Comparison of ENCODE assay signal across 12 cellular contexts in the genomic region with DNA sequence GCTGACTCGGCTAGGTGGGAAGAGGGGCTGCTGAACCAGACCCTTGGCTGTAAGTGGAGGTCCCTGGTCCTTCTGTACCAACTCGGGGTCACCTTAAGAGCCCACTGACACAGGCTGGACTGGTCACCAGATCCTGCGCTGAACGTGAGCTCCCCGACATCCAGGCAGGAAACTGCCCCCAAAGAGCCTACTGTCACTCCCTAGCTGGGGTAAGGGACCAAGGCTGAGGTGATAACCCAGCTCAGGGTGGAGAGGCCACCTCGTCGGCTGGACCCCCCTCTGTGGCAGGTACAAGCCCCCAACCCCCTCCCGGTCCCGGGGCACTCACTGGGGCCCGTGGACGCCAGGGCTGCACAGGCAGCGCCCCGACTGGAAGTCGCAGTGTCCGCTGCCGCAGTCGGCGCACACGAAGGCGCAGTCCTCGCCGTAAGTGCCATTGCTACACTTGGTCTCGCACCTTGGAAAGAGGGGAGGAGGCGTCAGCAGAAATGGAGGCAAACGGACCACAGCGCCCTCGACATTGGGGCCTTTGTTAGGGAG. TPM values are rescaled to one million over a fixed set of nuclear protein-coding genes. Genes with fewer than 3 reads are reported as not detected.
DNase-seq lines count a peak whose midpoint lies in the region; ATAC-seq, FAIRE-seq and TF ChIP-seq lines count a peak whose summit lies in the region.
"Had no signal": no experiment of that assay in that cellular context is flagged by ENCODE, and none has a peak within 500 bp of the region (broad histone marks: within the 10 kb centered on the region; RNA-seq: fewer than 3 reads in every experiment).

No MANE protein-coding gene starts in this region.

- H3K9ac ChIP-seq in mammary epithelial cell (ENCODE audit: insufficient read depth, low read length): no peak overlapping the region

- WGBS in mammary epithelial cell (ENCODE audit: low coverage, missing lambda C conversion rate): over 99% methylated on average over 14 of the region's 27 CpGs
- 67 to 69% methylated on average over 27 of the region's 27 CpGs for WGBS in heart right ventricle, 2 donors

- peak; percentile 40 for FAIRE-seq in urothelium cell line (lab: Jason Lieb, UNC)
- FAIRE-seq: colon had no signal

- H3K27ac ChIP-seq in breast epithelium (no peak overlapping the region), mammary epithelial cell (ENCODE audit: insufficient read depth, low read depth, low read length) (no peak overlapping the region), heart right ventricle (no peak overlapping the region)
- H3K27ac ChIP-seq: right atrium auricular region had no signal

- no peaks in the 10 kb centered on the region for H3K9me3 ChIP-seq in breast epithelium
- H3K9me3 ChIP-seq in mammary epithelial cell (replicated peaks; ENCODE audit: insufficient read depth, low read length): no peaks in the 10 kb centered on the region
- H3K9me3 ChIP-seq in heart right ventricle: no peaks in the 10 kb centered on the region
- H3K9me3 ChIP-seq: right atrium auricular region had no signal

- no TSS peak for BruUV-seq in mammary epithelial cell (replicated peaks; lab: Mats Ljungman, UMichigan)

- H4K20me1 ChIP-seq in mammary epithelial cell (ENCODE audit: insufficient read depth, low read length): peaks cover 4% of the 10 kb centered on the region

- H3K4me1 ChIP-seq in breast epithelium (peaks cover 8 to 9% of the 10 kb centered on the region in 2 donors), mammary epithelial cell (ENCODE audit: insufficient read depth, low read length) (peaks cover 14% of the 10 kb centered on the region), heart right ventricle (peaks cover 0 to 39% (median 20%) of the 10 kb centered on the region in 9 donors)

- no peak for TF ChIP-seq CTCF in breast epithelium (IDR thresholded peaks at IDR 0.05)
- TF ChIP-seq CTCF in mammary epithelial cell (conservative IDR thresholded peaks at IDR 0.05 in 1 of 2, IDR thresholded peaks at IDR 0.05 in 1 of 2; ENCODE audit: extremely low read depth in 1 of 2, insufficient read depth in 1 of 2, low read depth in 1 of 2, low read length in 2 of 2): no peak
- TF ChIP-seq CTCF in heart right ventricle (IDR thresholded peaks at IDR 0.05): no peak

- peak; percentile 9 for ATAC-seq in left colon
- no peak for ATAC-seq in heart right ventricle
- ATAC-seq in HG03439 (IDR thresholded peaks at IDR 0.05; ENCODE audit: unreplicated experiment): no peak

- intact Hi-C loops in breast epithelium (cut with DNase I; ENCODE audit: low total_unique reads): no loop called here
- intact Hi-C loops in mammary epithelial cell (cut with micrococcal nuclease): no loop called here
- intact Hi-C loops in left colon (cut with DNase I, micrococcal nuclease): no loop called here
- intact Hi-C loops in heart right ventricle (cut with DNase I): loop anchor here in 1 of 10 donors (10.0 kb wide), 1 partner anchor 65 kb away; the partner anchor contains the start of gene KLHL22

- no peak for TF ChIP-seq POLR2A in breast epithelium (IDR thresholded peaks at IDR 0.05)

- H2AFZ ChIP-seq in mammary epithelial cell (ENCODE audit: low read depth, low read length): no peak overlapping the region

- H3K4me3 ChIP-seq in breast epithelium: peak overlapping the region in 2 of 3 donors; percentile 40 to 59
- H3K4me3 ChIP-seq in mammary epithelial cell (replicated peaks in 1 of 3; ENCODE audit: insufficient read depth in 1 of 3, low read depth in 2 of 3, low read length in 3 of 3): no peak overlapping the region
- H3K4me3 ChIP-seq in heart right ventricle: peak overlapping the region in 2 of 10 donors; percentile 24 to 61

- CTCF ChIA-PET in mammary epithelial cell (lab: Charles Lee; ENCODE audit: low non-redundant PET): no interaction called here

- no peak overlapping the region for H3K4me2 ChIP-seq in mammary epithelial cell (ENCODE audit: insufficient read depth, low read depth, low read length)

- H3K36me3 ChIP-seq in breast epithelium (no peaks in the 10 kb centered on the region), mammary epithelial cell (ENCODE audit: insufficient read depth, low read length) (no peaks in the 10 kb centered on the region), heart right ventricle (peaks cover 0 to 54% (median 3%) of the 10 kb centered on the region in 9 donors)

- H3K79me2 ChIP-seq in mammary epithelial cell (ENCODE audit: insufficient read depth, low read length): no peaks in the 10 kb centered on the region

- in situ Hi-C loops in mammary epithelial cell (cut with MboI; ENCODE audit: low sequenced_read_pairs in 2 of 2): no loop called here

- H3K27me3 ChIP-seq in breast epithelium (peaks cover 0 to 12% of the 10 kb centered on the region in 2 donors), mammary epithelial cell (ENCODE audit: insufficient read depth, low read length) (peaks cover under 1% of the 10 kb centered on the region), heart right ventricle (peaks cover 0 to 93% (median 15%) of the 10 kb centered on the region in 7 donors)

- dilution Hi-C loops in mammary epithelial cell (cut with HindIII; ENCODE audit: low sequenced_read_pairs): loop anchor here (5.0 kb wide), 1 partner anchor 37 kb away; no protein-coding TSS in a partner anchor

- DNase-seq in breast epithelium (ENCODE audit: low spot score in 2 of 2) (no peak), mammary epithelial cell (no peak), left colon (no peak), urothelium cell line (ENCODE audit: low spot score) (no peak), heart right ventricle (no peak)
- DNase-seq in activated CD8-positive, alpha-beta memory T cell treated with anti-CD3 and anti-CD28 coated beads, Interleukin-2, amount 50 U/mL, for 48 hours: peak; percentile 59
- no peak for DNase-seq in stimulated activated CD4-positive, alpha-beta T cell treated with anti-CD3 and anti-CD28 coated beads, Interleukin-4, amount 100 ng/mL, for 4 hours
- DNase-seq: activated CD4-positive, CD25-positive, alpha-beta regulatory T cell treated with anti-CD3 and anti-CD28 coated beads, Interleukin-2, amount 50 U/mL, for 72 hours; OCI-M1 had no signal

RNA-seq across cellular contexts. Expression of gene SCARF2, which starts 7.5 kb away (rescaled TPM):
- 10 to 100 TPM in 2 of 3 donors, 1 to 10 TPM in 1; 5.3 to 14.7 (median 12.3) TPM for total RNA-seq in breast epithelium
- 1 to 10 TPM; 1.1 to 1.5 TPM for total RNA-seq in mammary epithelial cell
- 0.08 TPM for polyA plus RNA-seq in mammary epithelial cell
- polyA minus RNA-seq in mammary epithelial cell: not detected
- total RNA-seq in left colon: 1 to 10 TPM; 1.8 to 3.2 TPM
- 1 to 10 TPM; 1.8 to 5.3 (median 3.3) TPM for total RNA-seq in heart right ventricle
- polyA plus RNA-seq in heart right ventricle: 1 to 10 TPM; 2.5 to 3.9 TPM

RNA-seq across cellular contexts. Expression of gene ZNF74, which starts 36.2 kb away (rescaled TPM):
- total RNA-seq in breast epithelium (10 to 100 TPM in 1 of 3 donors, 1 to 10 TPM in 2; 4.8 to 11.5 (median 10.0) TPM), mammary epithelial cell (10 to 100 TPM in 1 of 2 donors, 1 to 10 TPM in 1; 7.8 to 12.8 TPM), left colon (1 to 10 TPM; 5.5 to 7.2 TPM), heart right ventricle (1 to 10 TPM; 1.9 to 6.7 (median 4.6) TPM)
- polyA plus RNA-seq in mammary epithelial cell (5.9 TPM), heart right ventricle (1 to 10 TPM; 1.4 to 2.5 TPM)
- polyA minus RNA-seq in mammary epithelial cell: 0.26 TPM

Comparison
In these comparisons a context has a peak if more than half of its experiments do, and no peak if none do; other contexts are left out.
1. H3K4me3 ChIP-seq: peak in breast epithelium (2 of 3); none in mammary epithelial cell (0 of 3).